ENCODE assay signal across 1 cellular context in genomic region chr19:32814046-32814445, GRCh38.
TF ChIP-seq lines count a peak whose summit lies in the region.

No MANE protein-coding gene starts in this region.

TF ChIP-seq in SK-N-SH, 30 proteins besides CTCF, POLR2A, EP300 and RAD21 (continued from another document):
- no peak for TF ChIP-seq YY1 (IDR thresholded peaks at IDR 0.05; ENCODE audit: low read depth)
- TF ChIP-seq ELF1 (IDR thresholded peaks at IDR 0.05), result no peak
- TF ChIP-seq RCOR1 (IDR thresholded peaks at IDR 0.05; ENCODE audit: low read length), result no peak
- no peak for TF ChIP-seq RFX5 (IDR thresholded peaks at IDR 0.05; ENCODE audit: low read length)
- TF ChIP-seq GABPA (IDR thresholded peaks at IDR 0.05; ENCODE audit: low read depth), result no peak
- TF ChIP-seq EZH2phosphoT487 (IDR thresholded peaks at IDR 0.05; ENCODE audit: borderline replicate concordance, low read depth), result no peak
- no peak for TF ChIP-seq RXRA (IDR thresholded peaks at IDR 0.05; ENCODE audit: borderline replicate concordance, low read depth)
- no peak for TF ChIP-seq MEF2A (IDR thresholded peaks at IDR 0.05; ENCODE audit: borderline replicate concordance, low read depth)
- TF ChIP-seq NFIC (IDR thresholded peaks at IDR 0.05; ENCODE audit: borderline replicate concordance), result no peak
- no peak for TF ChIP-seq TEAD4 (IDR thresholded peaks at IDR 0.05; ENCODE audit: borderline replicate concordance, insufficient read depth)
- TF ChIP-seq USF2 (IDR thresholded peaks at IDR 0.05; ENCODE audit: borderline replicate concordance, low read depth, low read length), result no peak
- TF ChIP-seq TAF1 (IDR thresholded peaks at IDR 0.05; ENCODE audit: borderline replicate concordance, low read depth, low read length), result no peak
- no peak for TF ChIP-seq JUND (IDR thresholded peaks at IDR 0.05)
- no peak for TF ChIP-seq NRF1 (IDR thresholded peaks at IDR 0.05; ENCODE audit: low read depth, low read length)
- TF ChIP-seq MXI1 (IDR thresholded peaks at IDR 0.05; ENCODE audit: low read depth, low read length), result no peak
- TF ChIP-seq SMC3 (IDR thresholded peaks at IDR 0.05; ENCODE audit: low read depth, low read length), result no peak
- TF ChIP-seq IRF3 (IDR thresholded peaks at IDR 0.05; ENCODE audit: low read depth, low read length), result no peak
